ENCODE assay signal across 22 cellular contexts in genomic region chr3:135807879-135808278, GRCh38.
A peak's percentile ranks its signal among the peaks of the same experiment; 100 is the strongest.
DNase-seq lines count a peak whose midpoint lies in the region; ATAC-seq, FAIRE-seq and TF ChIP-seq lines count a peak whose summit lies in the region.
"Had no signal": no experiment of that assay in that cellular context is flagged by ENCODE, and none has a peak within 500 bp of the region (broad histone marks: within the 10 kb centered on the region; RNA-seq: fewer than 3 reads in every experiment).

No MANE protein-coding gene starts in this region.

- H2BK120ac ChIP-seq in H1 (replicated peaks; ENCODE audit: low read depth, low read length): no peak overlapping the region
- H2BK120ac ChIP-seq in mesendoderm (ENCODE audit: low read depth, low read length): no peak overlapping the region

- peaks cover 0 to 7% (median 3%) of the 10 kb centered on the region in 4 experiments; a peak in 4 of 7 replicates for H3K4me1 ChIP-seq in H1 (replicated peaks in 1 of 4; ENCODE audit: control insufficient read depth in 3 of 4, insufficient read depth in 4 of 4, low read length in 3 of 4)
- H3K4me1 ChIP-seq in mesendoderm (ENCODE audit: control insufficient read depth, low read depth, low read length): no peaks in the 10 kb centered on the region
- H3K4me1 ChIP-seq: BLaER1, Caco-2, HAP-1 had no signal

- H3K4me2 ChIP-seq in H1 (ENCODE audit: insufficient read depth in 1 of 2, low read depth in 2 of 2, low read length in 2 of 2) (no peak overlapping the region), mesendoderm (ENCODE audit: low read length) (no peak overlapping the region)
- H3K4me2 ChIP-seq: BLaER1 had no signal

- H3K79me1 ChIP-seq in H1 (ENCODE audit: low read depth, low read length) (no peaks in the 10 kb centered on the region), mesendoderm (ENCODE audit: low read length) (no peaks in the 10 kb centered on the region)

- no peaks in the 10 kb centered on the region for H3K23me2 ChIP-seq in H1 (ENCODE audit: low read depth, low read length)

- H3K79me2 ChIP-seq in H1 (ENCODE audit: control insufficient read depth in 1 of 2, insufficient read depth in 2 of 2, low read length in 2 of 2) (no peaks in the 10 kb centered on the region), mesendoderm (ENCODE audit: control insufficient read depth, insufficient read depth, low read length) (no peaks in the 10 kb centered on the region)

- no peak overlapping the region for H4K5ac ChIP-seq in H1 (ENCODE audit: insufficient read length, low read depth, low read length)
- H4K5ac ChIP-seq in mesendoderm (ENCODE audit: low read length): no peak overlapping the region

- H2AK5ac ChIP-seq in H1 (ENCODE audit: low read depth, low read length): no peak overlapping the region
- H2AK5ac ChIP-seq in mesendoderm (ENCODE audit: low read length): no peak overlapping the region

- TF ChIP-seq RAD21 in H1 (IDR thresholded peaks at IDR 0.05 in 1 of 2, conservative IDR thresholded peaks at IDR 0.05 in 1 of 2; ENCODE audit: low read depth in 2 of 2, low read length in 2 of 2): no peak

- no peaks in the 10 kb centered on the region for H3K36me3 ChIP-seq in WERI-Rb-1
- H3K36me3 ChIP-seq in H1 (ENCODE audit: control insufficient read depth in 2 of 4, insufficient read depth in 4 of 4, low read length in 3 of 4): no peaks in the 10 kb centered on the region
- no peaks in the 10 kb centered on the region for H3K36me3 ChIP-seq in mesendoderm (ENCODE audit: control insufficient read depth, insufficient read depth, low read length)
- H3K36me3 ChIP-seq: BLaER1, HAP-1 had no signal

- H2AFZ ChIP-seq in H1 (ENCODE audit: low read length): peak overlapping the region; percentile 50; the same call in 1 of the 2 replicates

- TF ChIP-seq POLR2A in H1 (IDR thresholded peaks at IDR 0.05; ENCODE audit: control extremely low read depth in 1 of 2, low read depth in 2 of 2, low read length in 2 of 2): no peak

- no peak for FAIRE-seq in H1 (lab: Jason Lieb, UNC)
- FAIRE-seq: A204.1, G401.6, GM12892, H54 had no signal

- no peak overlapping the region for H3K9ac ChIP-seq in H1 (replicated peaks in 1 of 4; ENCODE audit: extremely low read depth in 1 of 4, low read depth in 3 of 4, low read length in 3 of 4)
- H3K9ac ChIP-seq in mesendoderm (ENCODE audit: low read length): no peak overlapping the region
- H3K9ac ChIP-seq: BLaER1 had no signal

- POLR2A ChIA-PET in H1 (lab: Charles Lee; ENCODE audit: partially characterized antibody): no interaction called here

- H3K4ac ChIP-seq in H1 (replicated peaks; ENCODE audit: insufficient read length, low read depth, low read length) (no peak overlapping the region), mesendoderm (ENCODE audit: low read depth, low read length) (no peak overlapping the region)

- intact Hi-C loops in left colon (cut with DNase I, micrococcal nuclease) (no loop called here), left cardiac atrium (cut with DNase I) (no loop called here)

- H2BK5ac ChIP-seq in H1 (ENCODE audit: low read depth, low read length) (no peak overlapping the region), mesendoderm (ENCODE audit: low read length) (no peak overlapping the region)

- peak; percentile 61 for DNase-seq in ELF-1 (ENCODE audit: low read depth, low spot score)
- peak; percentile 19 for DNase-seq in WERI-Rb-1
- no peak for DNase-seq in H1 (ENCODE audit: low read depth in 1 of 2, low spot score in 2 of 2)
- DNase-seq in mesendoderm: peak; percentile 26
- no peak for DNase-seq in left colon
- DNase-seq in DMS153 treated with DMSO at 0.1 percent for 48 hours (lab: John Stamatoyannopoulos, UW; ENCODE audit: unreplicated experiment): no peak
- no peak for DNase-seq in left cardiac atrium
- DNase-seq in NCI-H2107 treated with DMSO at 0.1 percent for 48 hours (lab: John Stamatoyannopoulos, UW; ENCODE audit: unreplicated experiment): no peak
- DNase-seq: Caco-2; CD4-positive, CD25-positive, alpha-beta regulatory T cell; CD8-positive, alpha-beta T cell; DMS153; DMS79; EL had no signal

- WGBS in H1 (ENCODE audit: extremely low coverage in 1 of 2, insufficient coverage in 1 of 2, insufficient read length in 1 of 2, insufficient replicate concordance in 2 of 2, low coverage in 1 of 2, low lambda C conversion rate in 2 of 2, missing lambda C conversion rate in 1 of 2), 2 experiments: 50% methylated on average over 1 of the region's 1 CpG; no CpG with 5 or more reads in 1 of the 2 experiments
- no CpG with 5 or more reads among the region's 1 CpG for WGBS in mesendoderm (ENCODE audit: extremely low coverage, insufficient coverage, low lambda C conversion rate)

- H2BK15ac ChIP-seq in H1 (ENCODE audit: low read length): no peak overlapping the region
- no peak overlapping the region for H2BK15ac ChIP-seq in mesendoderm (replicated peaks; ENCODE audit: low read depth)

- no peak overlapping the region for H3K23ac ChIP-seq in H1 (ENCODE audit: insufficient read length)
- H3K23ac ChIP-seq in mesendoderm (ENCODE audit: low read length): no peak overlapping the region

- no peak overlapping the region for H3K56ac ChIP-seq in H1 (replicated peaks; ENCODE audit: insufficient read length, low read depth, low read length)
- no peak overlapping the region for H3K56ac ChIP-seq in mesendoderm (ENCODE audit: low read length)

- H3K27me3 ChIP-seq in WERI-Rb-1 (ENCODE audit: insufficient read depth, low read depth, severe bottlenecking): peaks cover 8% of the 10 kb centered on the region
- no peaks in the 10 kb centered on the region for H3K27me3 ChIP-seq in H1 (replicated peaks in 1 of 4; ENCODE audit: control insufficient read depth in 3 of 4, extremely low read depth in 1 of 4, insufficient read depth in 3 of 4, low read length in 3 of 4)
- no peaks in the 10 kb centered on the region for H3K27me3 ChIP-seq in mesendoderm (ENCODE audit: insufficient read depth, low read length, poor library complexity)
- H3K27me3 ChIP-seq: BLaER1 had no signal

- no peak overlapping the region for H3K18ac ChIP-seq in H1 (ENCODE audit: extremely low read depth, low read length)
- no peak overlapping the region for H3K18ac ChIP-seq in mesendoderm (ENCODE audit: low read length)

- H4K20me1 ChIP-seq in H1 (replicated peaks in 1 of 2; ENCODE audit: control insufficient read depth in 1 of 2, insufficient read depth in 2 of 2, low read length in 2 of 2): no peaks in the 10 kb centered on the region
- H4K20me1 ChIP-seq: BLaER1 had no signal

- H3K14ac ChIP-seq in H1 (ENCODE audit: insufficient read length): no peak overlapping the region

- no peak overlapping the region for H3K27ac ChIP-seq in WERI-Rb-1
- H3K27ac ChIP-seq in H1 (ENCODE audit: low read depth, low read length): no peak overlapping the region
- no peak overlapping the region for H3K27ac ChIP-seq in mesendoderm (ENCODE audit: low read depth, low read length)
- H3K27ac ChIP-seq: 22Rv1, BLaER1, C4-2B had no signal

- TF ChIP-seq EP300 in H1 (IDR thresholded peaks at IDR 0.05; ENCODE audit: borderline replicate concordance in 1 of 2, low read depth in 2 of 2, low read length in 2 of 2): no peak

- H4K91ac ChIP-seq in H1 (replicated peaks; ENCODE audit: insufficient read length, low read length): no peak overlapping the region

- H2BK12ac ChIP-seq in H1 (ENCODE audit: low read depth, low read length): no peak overlapping the region

- H3K4me3 ChIP-seq in WERI-Rb-1 (ENCODE audit: low read depth, low read length) (no peak overlapping the region), H1 (ENCODE audit: extremely low read depth in 1 of 4, insufficient read depth in 2 of 4, low read depth in 3 of 4, low read length in 4 of 4) (no peak overlapping the region), mesendoderm (ENCODE audit: low read length) (no peak overlapping the region)
- H3K4me3 ChIP-seq: BLaER1, HAP-1 had no signal

- ATAC-seq in left colon (no peak), left cardiac atrium (no peak)
- ATAC-seq: CD8-positive, alpha-beta T cell had no signal

- TF ChIP-seq CTCF in WERI-Rb-1 (IDR thresholded peaks at IDR 0.05; ENCODE audit: low read depth, low read length): no peak
- TF ChIP-seq CTCF in H1 (IDR thresholded peaks at IDR 0.05; ENCODE audit: control extremely low read depth in 1 of 3, insufficient read depth in 1 of 3, low read depth in 1 of 3, low read length in 3 of 3): no peak

- CTCF ChIA-PET in H1 (lab: Charles Lee; ENCODE audit: partially characterized antibody): interaction anchor here (0.6 to 0.7 kb wide), 3 partner anchors 43 to 1150 kb away, joined by 3 to 4 read pairs (median 3); no protein-coding TSS in a partner anchor

- H2BK20ac ChIP-seq in H1 (ENCODE audit: low read length): no peak overlapping the region

- H3K9me3 ChIP-seq in WERI-Rb-1 (ENCODE audit: severe bottlenecking) (no peaks in the 10 kb centered on the region), H1 (ENCODE audit: insufficient read depth in 2 of 2, low read depth in 1 of 2, low read length in 1 of 2) (no peaks in the 10 kb centered on the region)
- H3K9me3 ChIP-seq: BLaER1, Caco-2, HAP-1 had no signal

- H4K8ac ChIP-seq in H1 (ENCODE audit: extremely low read depth, insufficient read depth, low read length): no peak overlapping the region
- no peak overlapping the region for H4K8ac ChIP-seq in mesendoderm (ENCODE audit: low read depth, low read length)

TF ChIP-seq in H1, 55 proteins besides CTCF, POLR2A, EP300 and RAD21:
- no peak for TF ChIP-seq PHF8 (conservative IDR thresholded peaks at IDR 0.05; ENCODE audit: low read depth, low read length)
- peak; percentile 35; the same call in 1 of the 2 replicates for TF ChIP-seq USF2 (IDR thresholded peaks at IDR 0.05; ENCODE audit: low read length)

Comparison
In these comparisons a context has a peak if more than half of its experiments do, and no peak if none do; other contexts are left out.
1. DNase-seq: peak in ELF-1 (single experiment), WERI-Rb-1 (single experiment) and mesendoderm (single experiment); none in H1 (0 of 2), left colon (0 of 2), DMS153 treated with DMSO at 0.1 percent for 48 hours (single experiment), left cardiac atrium (single experiment) and NCI-H2107 treated with DMSO at 0.1 percent for 48 hours (single experiment).